1 cellular context compared by ENCODE assay signal in genomic region chr2:188284251-188284650, GRCh38. TPM values are rescaled to one million over a fixed set of nuclear protein-coding genes. Genes with fewer than 3 reads are reported as not detected.
"Had no signal": no experiment of that assay in that cellular context is flagged by ENCODE, and none has a peak within 500 bp of the region (broad histone marks: within the 10 kb centered on the region; RNA-seq: fewer than 3 reads in every experiment).

No MANE protein-coding gene starts in this region.

RNA-seq across cellular contexts. Expression of gene GULP1, which starts 7.4 kb away (rescaled TPM):
- total RNA-seq: natural killer cell had no signal
